Comparison of ENCODE assay signal across 8 cellular contexts in genomic region chr2:170929686-170930050, GRCh38. TPM values are rescaled to one million over a fixed set of nuclear protein-coding genes. Genes with fewer than 3 reads are reported as not detected.
DNase-seq lines count a peak whose midpoint lies in the region; ATAC-seq, FAIRE-seq and TF ChIP-seq lines count a peak whose summit lies in the region.

No MANE protein-coding gene starts in this region.

- DNase-seq in 8988T: peak; percentile 19
- DNase-seq in SJCRH30: peak; percentile 42 to 53
- no peak for DNase-seq in astrocyte of the cerebellum (ENCODE audit: low read depth)
- peak in 27 of 51 donors; percentile 3 to 65 (median 33) for DNase-seq in hypothalamus (lab: John Stamatoyannopoulos, UW)
- peak; percentile 72 for DNase-seq in sciatic nerve (ENCODE audit: low spot score)
- no peak for DNase-seq in D721Med (ENCODE audit: insufficient read length, low spot score)

- H3K27me3 ChIP-seq in SJCRH30: no peaks in the 10 kb centered on the region

- TF ChIP-seq CTCF in GM12875 (IDR thresholded peaks at IDR 0.05; ENCODE audit: borderline replicate concordance, insufficient read depth, low read depth, low read length) (no peak), astrocyte of the cerebellum (IDR thresholded peaks at IDR 0.05; ENCODE audit: low read depth, low read length, missing control alignments) (no peak), D721Med (IDR thresholded peaks at IDR 0.05; ENCODE audit: insufficient read depth, missing control alignments) (no peak)

- FAIRE-seq in D721Med (lab: Jason Lieb, UNC): no peak

- intact Hi-C loops in sciatic nerve (cut with DNase I): no loop called here

- no peaks in the 10 kb centered on the region for H3K9me3 ChIP-seq in SJCRH30 (replicated peaks)

- in situ Hi-C loops in astrocyte of the cerebellum (cut with HindIII; ENCODE audit: low sequenced_read_pairs): no loop called here

- H3K4me3 ChIP-seq in GM12875 (ENCODE audit: low read depth, low read length) (peak overlapping the region; percentile 82), SJCRH30 (peak overlapping the region; percentile 95), astrocyte of the cerebellum (ENCODE audit: low read depth, low read length) (peak overlapping the region; percentile 88)

- H3K36me3 ChIP-seq in SJCRH30: peaks cover 16% of the 10 kb centered on the region

- peaks cover 12% of the 10 kb centered on the region for H3K4me1 ChIP-seq in SJCRH30

- H3K27ac ChIP-seq in SJCRH30: peak overlapping the region; percentile 85

- peak; percentile 12 for ATAC-seq in HG03196 (IDR thresholded peaks at IDR 0.05; ENCODE audit: unreplicated experiment)
- no peak for ATAC-seq in sciatic nerve

RNA-seq across cellular contexts. Expression of gene GORASP2, which starts 0.6 kb away (rescaled TPM):
- 63.8 and 72.9 TPM in 2 replicates for total RNA-seq in SJCRH30 (2014; rRNA removed; shearing (Covaris generic))
- total RNA-seq in sciatic nerve: 63.1 TPM

Comparison
In these comparisons a context has a peak if more than half of its experiments do, and no peak if none do; other contexts are left out.
1. DNase-seq: peak in 8988T (single experiment), SJCRH30 (2 of 2), hypothalamus (27 of 51) and sciatic nerve (single experiment); none in astrocyte of the cerebellum (single experiment) and D721Med (single experiment).
2. Peak in every context shown above with its lines, with median percentiles within 50 percentile points of each other: H3K4me3 ChIP-seq.